In genomic region chr9:92635760-92636159, GRCh38 we compare ENCODE assay signal across 17 cellular contexts. TPM values are rescaled to one million over a fixed set of nuclear protein-coding genes. Genes with fewer than 3 reads are reported as not detected.
DNase-seq lines count a peak whose midpoint lies in the region; ATAC-seq and TF ChIP-seq lines count a peak whose summit lies in the region.
"Had no signal": no experiment of that assay in that cellular context is flagged by ENCODE, and none has a peak within 500 bp of the region (broad histone marks: within the 10 kb centered on the region; RNA-seq: fewer than 3 reads in every experiment).

No MANE protein-coding gene starts in this region.

- peaks cover 43 to 69% of the 10 kb centered on the region in 2 donors for H3K36me3 Mint-ChIP-seq in stimulated activated naive B cell treated with anti-CD40 and anti-IgM and Interleukin-4, amounts not matched to agents 10 μg/mL and 1 μg/mL and 100 μg/mL, for 72 hours

- H3K9me3 ChIP-seq in right atrium auricular region (no peaks in the 10 kb centered on the region), left ventricle myocardium inferior (replicated peaks) (no peaks in the 10 kb centered on the region)
- H3K9me3 ChIP-seq: BLaER1 treated with 17β-estradiol and CSF1 and Interleukin-3, amounts not matched to agents 10 nM and 100 nM had no signal

- no peak overlapping the region for H3K4me3 ChIP-seq in right atrium auricular region
- no peak overlapping the region for H3K4me3 ChIP-seq in left ventricle myocardium inferior
- H3K4me3 ChIP-seq: BLaER1 treated with 17β-estradiol and CSF1 and Interleukin-3, amounts not matched to agents 10 nM and 100 nM; PC-9 had no signal

- no peaks in the 10 kb centered on the region for H3K27me3 ChIP-seq in right atrium auricular region
- H3K27me3 ChIP-seq in left ventricle myocardium inferior (ENCODE audit: low read depth) = no peaks in the 10 kb centered on the region
- H3K27me3 ChIP-seq: BLaER1 treated with 17β-estradiol and CSF1 and Interleukin-3, amounts not matched to agents 10 nM and 100 nM had no signal

- H3K4me1 ChIP-seq in right atrium auricular region = peaks cover 0 to 6% of the 10 kb centered on the region in 2 donors
- peaks cover 18% of the 10 kb centered on the region for H3K4me1 ChIP-seq in left ventricle myocardium inferior

- H3K27me3 Mint-ChIP-seq in stimulated activated naive B cell treated with anti-CD40 and anti-IgM and Interleukin-4, amounts not matched to agents 10 μg/mL and 1 μg/mL and 100 μg/mL, for 72 hours = no peaks in the 10 kb centered on the region

- DNase-seq in right atrium auricular region (ENCODE audit: low spot score) = peak; percentile 36
- DNase-seq in left ventricle myocardium inferior = no peak
- DNase-seq in islet precursor cell = peak; percentile 40
- DNase-seq in stimulated activated naive B cell treated with anti-CD40 and anti-IgM and Interleukin-4, amounts not matched to agents 10 μg/mL and 1 μg/mL and 100 μg/mL, for 72 hours = no peak
- DNase-seq in NCI-H1105 treated with DMSO at 0.1 percent for 48 hours (lab: John Stamatoyannopoulos, UW) = no peak
- DNase-seq in NCI-H1694 (lab: John Stamatoyannopoulos, UW) = no peak
- DNase-seq: CD8-positive, alpha-beta memory T cell; DMS53; EL; IMR-90; Karpas-422; NCI-H1436; NCI-H2029; NCI-H526; PC-9 had no signal

- TF ChIP-seq CTCF in right atrium auricular region (IDR thresholded peaks at IDR 0.05) = no peak
- TF ChIP-seq CTCF in left ventricle myocardium inferior (IDR thresholded peaks at IDR 0.05; ENCODE audit: borderline replicate concordance) = no peak

- no peak for ATAC-seq in stimulated activated naive B cell treated with anti-CD40 and anti-IgM and Interleukin-4, amounts not matched to agents 10 μg/mL and 1 μg/mL and 100 μg/mL, for 72 hours (replicated peaks)
- no peak for ATAC-seq in GM21423 (IDR thresholded peaks at IDR 0.05; ENCODE audit: unreplicated experiment)

- peaks cover 86% of the 10 kb centered on the region for H3K36me3 ChIP-seq in right atrium auricular region
- peaks cover 97% of the 10 kb centered on the region for H3K36me3 ChIP-seq in left ventricle myocardium inferior

- peak overlapping the region; percentile 59 for H3K27ac Mint-ChIP-seq in stimulated activated naive B cell treated with anti-CD40 and anti-IgM and Interleukin-4, amounts not matched to agents 10 μg/mL and 1 μg/mL and 100 μg/mL, for 72 hours

- intact Hi-C loops in left ventricle myocardium inferior (cut with micrococcal nuclease) = loop anchor here (10.0 kb wide), 2 partner anchors 311 to 501 kb away; partner anchors contain the start of genes CENPP and NOL8

- H3K4me1 Mint-ChIP-seq in stimulated activated naive B cell treated with anti-CD40 and anti-IgM and Interleukin-4, amounts not matched to agents 10 μg/mL and 1 μg/mL and 100 μg/mL, for 72 hours = peaks cover 15 to 38% of the 10 kb centered on the region in 2 donors
- H3K4me1 Mint-ChIP-seq: CD8-positive, alpha-beta memory T cell had no signal

- H3K4me3 Mint-ChIP-seq in stimulated activated naive B cell treated with anti-CD40 and anti-IgM and Interleukin-4, amounts not matched to agents 10 μg/mL and 1 μg/mL and 100 μg/mL, for 72 hours = no peak overlapping the region
- H3K4me3 Mint-ChIP-seq: CD8-positive, alpha-beta memory T cell had no signal

- H3K27ac ChIP-seq in right atrium auricular region (no peak overlapping the region), left ventricle myocardium inferior (replicated peaks) (no peak overlapping the region)
- H3K27ac ChIP-seq: BLaER1 treated with 17β-estradiol and CSF1 and Interleukin-3, amounts not matched to agents 10 nM and 100 nM; PC-9 had no signal

- no peaks in the 10 kb centered on the region for H3K9me3 Mint-ChIP-seq in stimulated activated naive B cell treated with anti-CD40 and anti-IgM and Interleukin-4, amounts not matched to agents 10 μg/mL and 1 μg/mL and 100 μg/mL, for 72 hours
- H3K9me3 Mint-ChIP-seq: CD8-positive, alpha-beta memory T cell had no signal

RNA-seq across cellular contexts. Expression of gene IPPK, which starts 34.2 kb away (rescaled TPM):
- total RNA-seq in right atrium auricular region (10 to 100 TPM in 1 of 2 donors, 1 to 10 TPM in 1; 8.9 to 13.1 TPM), left ventricle myocardium inferior (7.3 TPM)

Comparison
In these comparisons a context has a peak if more than half of its experiments do, and no peak if none do; other contexts are left out.
1. DNase-seq: peak in right atrium auricular region (single experiment) and islet precursor cell (single experiment); none in left ventricle myocardium inferior (single experiment), stimulated activated naive B cell treated with anti-CD40 and anti-IgM and Interleukin-4, amounts not matched to agents 10 μg/mL and 1 μg/mL and 100 μg/mL, for 72 hours (single experiment), NCI-H1105 treated with DMSO at 0.1 percent for 48 hours (single experiment) and NCI-H1694 (single experiment).